ENCODE assay signal across 17 cellular contexts in genomic region chr1:24279590-24280232, GRCh38. TPM values are rescaled to one million over a fixed set of nuclear protein-coding genes. Genes with fewer than 3 reads are reported as not detected.
DNase-seq lines count a peak whose midpoint lies in the region; ATAC-seq and TF ChIP-seq lines count a peak whose summit lies in the region.
"Had no signal": no experiment of that assay in that cellular context is flagged by ENCODE, and none has a peak within 500 bp of the region (broad histone marks: within the 10 kb centered on the region; RNA-seq: fewer than 3 reads in every experiment).

No MANE protein-coding gene starts in this region.

- no peak overlapping the region for H3K4me3 ChIP-seq in PC-3 (ENCODE audit: low read length)

- H3K27ac ChIP-seq in PC-3 (ENCODE audit: low read length), result no peak overlapping the region
- H3K27ac ChIP-seq: C4-2B had no signal

- CTCF ChIA-PET in activated CD8-positive, alpha-beta memory T cell treated with anti-CD3 and anti-CD28 coated beads, Interleukin-2, amount 10 ng/mL, durations not matched to agents 7 days and 5 days (lab: Charles Lee), result interaction anchor here (2.0 to 3.2 kb wide), 2 partner anchors 78 to 112 kb away, joined by 7 to 12 read pairs; no protein-coding TSS in a partner anchor
- CTCF ChIA-PET in PC-3 (lab: Charles Lee), result no interaction called here

- H3K9me2 ChIP-seq in PC-3 (replicated peaks; ENCODE audit: low read length), result no peaks in the 10 kb centered on the region

- no peaks in the 10 kb centered on the region for H3K79me2 ChIP-seq in PC-3 (ENCODE audit: low read length)

- no peaks in the 10 kb centered on the region for H3K36me3 Mint-ChIP-seq in activated CD8-positive, alpha-beta memory T cell treated with anti-CD3 and anti-CD28 coated beads, Interleukin-2, amount 10 ng/mL, durations not matched to agents 7 days and 5 days
- no peaks in the 10 kb centered on the region for H3K36me3 Mint-ChIP-seq in stimulated activated naive B cell treated with anti-CD40 and anti-IgM and Interleukin-4, amounts not matched to agents 10 μg/mL and 1 μg/mL and 100 μg/mL, for 72 hours
- H3K36me3 Mint-ChIP-seq: IgD-negative memory B cell had no signal

- intact Hi-C loops in PC-3 (cut with micrococcal nuclease), result no loop called here

- H2AFZ ChIP-seq in PC-3 (ENCODE audit: low read length), result no peak overlapping the region

- no peaks in the 10 kb centered on the region for H3K9me3 ChIP-seq in PC-3 (ENCODE audit: low read length)
- H3K9me3 ChIP-seq: BE2C, Caco-2 had no signal

- H3K9me3 Mint-ChIP-seq in activated CD8-positive, alpha-beta memory T cell treated with anti-CD3 and anti-CD28 coated beads, Interleukin-2, amount 10 ng/mL, durations not matched to agents 7 days and 5 days (ENCODE audit: low read depth), result no peaks in the 10 kb centered on the region
- no peaks in the 10 kb centered on the region for H3K9me3 Mint-ChIP-seq in stimulated activated naive B cell treated with anti-CD40 and anti-IgM and Interleukin-4, amounts not matched to agents 10 μg/mL and 1 μg/mL and 100 μg/mL, for 72 hours
- H3K9me3 Mint-ChIP-seq: CD4-positive, alpha-beta T cell; IgD-negative memory B cell had no signal

- H4K20me1 ChIP-seq in PC-3 (ENCODE audit: low read length), result no peaks in the 10 kb centered on the region

- no peak overlapping the region for H3K4me3 Mint-ChIP-seq in activated CD8-positive, alpha-beta memory T cell treated with anti-CD3 and anti-CD28 coated beads, Interleukin-2, amount 10 ng/mL, durations not matched to agents 7 days and 5 days
- H3K4me3 Mint-ChIP-seq in stimulated activated naive B cell treated with anti-CD40 and anti-IgM and Interleukin-4, amounts not matched to agents 10 μg/mL and 1 μg/mL and 100 μg/mL, for 72 hours, result no peak overlapping the region
- H3K4me3 Mint-ChIP-seq: CD4-positive, alpha-beta T cell; IgD-negative memory B cell had no signal

- H3F3A ChIP-seq in PC-3 (ENCODE audit: low read length, unreplicated experiment), result peaks cover 3% of the 10 kb centered on the region

- no peak overlapping the region for H3K27ac Mint-ChIP-seq in activated CD8-positive, alpha-beta memory T cell treated with anti-CD3 and anti-CD28 coated beads, Interleukin-2, amount 10 ng/mL, durations not matched to agents 7 days and 5 days
- no peak overlapping the region for H3K27ac Mint-ChIP-seq in stimulated activated naive B cell treated with anti-CD40 and anti-IgM and Interleukin-4, amounts not matched to agents 10 μg/mL and 1 μg/mL and 100 μg/mL, for 72 hours
- H3K27ac Mint-ChIP-seq: CD4-positive, alpha-beta T cell; IgD-negative memory B cell had no signal

- H3K4me1 ChIP-seq in PC-3 (ENCODE audit: insufficient read depth, low read length), result peaks cover 48% of the 10 kb centered on the region
- H3K4me1 ChIP-seq: BE2C, Caco-2 had no signal

- no peaks in the 10 kb centered on the region for H3K36me3 ChIP-seq in PC-3 (ENCODE audit: low read depth, low read length)
- H3K36me3 ChIP-seq: BE2C had no signal

- TF ChIP-seq CTCF in PC-3 (conservative IDR thresholded peaks at IDR 0.05; ENCODE audit: low read depth, low read length), result no peak

- peak; percentile 19 for DNase-seq in activated CD8-positive, alpha-beta memory T cell treated with anti-CD3 and anti-CD28 coated beads, Interleukin-2, amount 10 ng/mL, durations not matched to agents 7 days and 5 days
- DNase-seq in activated CD8-positive, alpha-beta memory T cell treated with anti-CD3 and anti-CD28 coated beads, Interleukin-2, amount 50 U/mL, for 4 hours, result no peak
- DNase-seq in PC-3, result peak; percentile 1
- DNase-seq in left lobe of liver (ENCODE audit: low spot score), result no peak
- DNase-seq in DMS53 (lab: John Stamatoyannopoulos, UW), result no peak
- DNase-seq in NCI-H524 (lab: John Stamatoyannopoulos, UW), result no peak
- DNase-seq in stimulated activated naive B cell treated with anti-CD40 and anti-IgM and Interleukin-4, amounts not matched to agents 10 μg/mL and 1 μg/mL and 100 μg/mL, for 72 hours, result no peak
- DNase-seq: BE2C; Caco-2; CD4-positive, alpha-beta T cell; DMS153; DMS79 treated with DMSO at 0.1 percent for 48 hours; GF-D8; GOT3; H7 had no signal

- ATAC-seq in activated CD8-positive, alpha-beta memory T cell treated with anti-CD3 and anti-CD28 coated beads, Interleukin-2, amount 10 ng/mL, durations not matched to agents 7 days and 5 days, result no peak
- no peak for ATAC-seq in PC-3
- peak; percentile 67 for ATAC-seq in left lobe of liver
- ATAC-seq in stimulated activated naive B cell treated with anti-CD40 and anti-IgM and Interleukin-4, amounts not matched to agents 10 μg/mL and 1 μg/mL and 100 μg/mL, for 72 hours (replicated peaks), result no peak

- H3K9ac ChIP-seq in PC-3 (ENCODE audit: low read length), result no peak overlapping the region

- POLR2A ChIA-PET in PC-3 (lab: Charles Lee; ENCODE audit: unreplicated experiment), result no interaction called here

- H3K27me3 ChIP-seq in PC-3 (ENCODE audit: low read length), result no peaks in the 10 kb centered on the region
- H3K27me3 ChIP-seq: BE2C had no signal

- H3K27me3 Mint-ChIP-seq in activated CD8-positive, alpha-beta memory T cell treated with anti-CD3 and anti-CD28 coated beads, Interleukin-2, amount 10 ng/mL, durations not matched to agents 7 days and 5 days, result peaks cover 15% of the 10 kb centered on the region
- peaks cover 23 to 26% of the 10 kb centered on the region in 2 donors for H3K27me3 Mint-ChIP-seq in stimulated activated naive B cell treated with anti-CD40 and anti-IgM and Interleukin-4, amounts not matched to agents 10 μg/mL and 1 μg/mL and 100 μg/mL, for 72 hours

- H3K4me1 Mint-ChIP-seq in activated CD8-positive, alpha-beta memory T cell treated with anti-CD3 and anti-CD28 coated beads, Interleukin-2, amount 10 ng/mL, durations not matched to agents 7 days and 5 days, result peaks cover 21% of the 10 kb centered on the region
- peaks cover 0 to 5% of the 10 kb centered on the region in 2 donors for H3K4me1 Mint-ChIP-seq in stimulated activated naive B cell treated with anti-CD40 and anti-IgM and Interleukin-4, amounts not matched to agents 10 μg/mL and 1 μg/mL and 100 μg/mL, for 72 hours

- no peak overlapping the region for H3K4me2 ChIP-seq in PC-3 (ENCODE audit: low read length)

- BruUV-seq in PC-3 (replicated peaks; lab: Mats Ljungman, UMichigan), result no TSS peak

RNA-seq across cellular contexts. Expression of gene GRHL3, which starts 39.4 kb away (rescaled TPM):
- total RNA-seq in activated CD8-positive, alpha-beta memory T cell treated with anti-CD3 and anti-CD28 coated beads, Interleukin-2, amount 10 ng/mL, durations not matched to agents 7 days and 5 days, result under 1 TPM in 1 of 2 experiments, not detected in 1; 0.85 TPM
- total RNA-seq in PC-3 (2014; rRNA removed) (3.5 and 7.8 TPM in 2 replicates), left lobe of liver (0.40 TPM)
- total RNA-seq: CD4-positive, alpha-beta T cell had no signal

Comparison
In these comparisons a context has a peak if more than half of its experiments do, and no peak if none do; other contexts are left out.
1. DNase-seq: peak in activated CD8-positive, alpha-beta memory T cell treated with anti-CD3 and anti-CD28 coated beads, Interleukin-2, amount 10 ng/mL, durations not matched to agents 7 days and 5 days (single experiment) and PC-3 (single experiment); none in activated CD8-positive, alpha-beta memory T cell treated with anti-CD3 and anti-CD28 coated beads, Interleukin-2, amount 50 U/mL, for 4 hours (single experiment), left lobe of liver (single experiment), DMS53 (single experiment), NCI-H524 (0 of 2) and stimulated activated naive B cell treated with anti-CD40 and anti-IgM and Interleukin-4, amounts not matched to agents 10 μg/mL and 1 μg/mL and 100 μg/mL, for 72 hours (single experiment).